ENCODE assay signal across 22 cellular contexts in the genomic region with DNA sequence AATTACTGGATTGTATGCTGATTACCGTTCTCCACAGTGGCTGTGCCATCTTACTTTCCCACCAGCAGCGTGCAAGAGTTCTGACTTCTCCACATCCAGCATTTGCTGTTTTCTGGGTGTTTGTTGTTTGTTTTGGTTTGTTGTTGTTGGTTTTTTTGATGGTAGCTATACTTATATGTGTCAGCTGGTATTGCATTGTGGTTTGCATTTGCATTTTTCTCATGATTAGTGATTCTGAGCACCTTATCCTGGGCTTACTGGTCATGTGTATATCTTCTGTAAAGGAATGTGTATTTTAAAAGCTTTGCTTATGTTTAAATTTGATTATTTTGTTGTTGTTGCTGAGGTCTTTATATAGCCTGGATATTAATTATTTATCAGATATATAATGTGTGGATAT.
"Had no signal": no experiment of that assay in that cellular context is flagged by ENCODE, and none has a peak within 500 bp of the region (broad histone marks: within the 10 kb centered on the region; RNA-seq: fewer than 3 reads in every experiment).

No MANE protein-coding gene starts in this region.

- H3K27ac Mint-ChIP-seq: IgD-negative memory B cell; T-cell; T-helper 1 cell treated with Interleukin-12 subunit alpha and Interleukin-12 subunit beta and Interleukin-4 antibody, amounts not matched to agents 30 μg/mL and 1 μg/mL, for 36 hours had no signal

- DNase-seq: KBM-7, MV-4-11, NCI-H1048, NCI-H1105, NCI-H1417, NCI-H1436 treated with DMSO at 0.1 percent for 48 hours, NCI-H1694, NCI-H187 treated with DMSO at 0.1 percent for 48 hours, NCI-H2081, NCI-H2171, NCI-H226, NCI-H446, NCI-H510A, NCI-H524 treated with DMSO at 0.1 percent for 48 hours, NCI-H774, SHP77, SK-N-SH, SW 1271, T-cell had no signal

- ATAC-seq: Panc1, T-cell had no signal

- H3K36me3 Mint-ChIP-seq: IgD-negative memory B cell, T-cell had no signal

- H3K4me1 Mint-ChIP-seq: IgD-negative memory B cell, T-cell had no signal

- H3K9me3 Mint-ChIP-seq: IgD-negative memory B cell; T-cell; T-helper 1 cell treated with Interleukin-12 subunit alpha and Interleukin-12 subunit beta and Interleukin-4 antibody, amounts not matched to agents 30 μg/mL and 1 μg/mL, for 36 hours had no signal

- H3K4me3 Mint-ChIP-seq: IgD-negative memory B cell; T-cell; T-helper 1 cell treated with Interleukin-12 subunit alpha and Interleukin-12 subunit beta and Interleukin-4 antibody, amounts not matched to agents 30 μg/mL and 1 μg/mL, for 36 hours had no signal

- H3K27me3 Mint-ChIP-seq: IgD-negative memory B cell had no signal
